In the genomic region with DNA sequence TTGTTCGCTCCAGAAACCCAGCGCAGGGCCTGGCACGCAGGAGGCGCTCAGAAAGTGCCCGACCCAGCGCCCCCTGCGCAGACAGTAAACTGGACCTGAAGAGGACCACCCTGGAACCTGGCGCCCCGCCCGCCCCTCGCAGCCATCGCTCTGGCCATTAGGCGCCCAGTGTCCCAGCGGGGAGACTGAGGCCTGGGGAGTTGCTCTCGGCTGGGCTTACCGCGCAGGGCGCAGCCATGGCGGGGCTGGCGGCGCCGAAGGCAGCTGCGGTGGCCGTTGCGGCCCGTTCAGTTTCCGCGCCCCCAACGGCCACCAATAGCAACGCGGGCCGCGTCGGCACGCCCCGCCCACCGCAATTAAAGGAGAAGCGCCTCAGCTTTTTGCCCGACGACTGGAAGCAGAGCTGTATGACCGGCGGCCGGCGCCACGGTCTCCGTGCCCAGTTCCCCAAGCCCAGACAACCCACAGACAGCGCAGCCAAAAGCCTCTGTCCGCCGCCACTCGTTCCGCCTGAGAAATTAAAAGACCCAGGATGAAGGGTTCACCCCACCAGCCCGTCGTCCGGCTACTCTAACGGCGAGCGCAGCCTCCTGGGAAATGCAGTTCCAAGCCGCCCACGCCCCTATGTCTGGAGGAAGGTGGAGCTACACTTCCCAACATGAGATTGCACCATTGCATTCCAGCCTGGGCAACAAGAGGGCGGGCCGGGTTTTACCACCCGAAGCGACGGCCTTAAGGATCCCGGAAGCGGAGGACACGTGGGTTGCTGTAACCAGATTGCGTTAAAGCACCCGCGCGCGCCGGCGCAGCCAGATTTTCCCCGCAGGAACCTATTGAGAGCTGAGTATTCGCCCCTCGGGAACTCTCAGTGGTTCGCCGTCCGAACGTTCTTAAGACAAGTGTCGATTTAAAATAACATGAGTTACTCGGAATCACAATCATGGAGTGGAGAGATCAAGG, we compare ENCODE assay signal across 8 cellular contexts. TPM values are rescaled to one million over a fixed set of nuclear protein-coding genes. Genes with fewer than 3 reads are reported as not detected.
DNase-seq lines count a peak whose midpoint lies in the region; ATAC-seq and TF ChIP-seq lines count a peak whose summit lies in the region.

A gene (minus strand): TSS at position 289 of the 960 bp plus-strand sequence. CDS start 51 bp downstream, at position 238.

- H3K27me3 Mint-ChIP-seq in CD14-positive monocyte (ENCODE audit: low read depth in 3 of 3), result peaks cover 0 to 1% (median 0%) of the 10 kb centered on the region in 3 donors
- no peaks in the 10 kb centered on the region for H3K27me3 Mint-ChIP-seq in dendritic cell treated with granulocyte-macrophage colony-stimulating factor and Interleukin-4, amounts not matched to agents 40 ng/mL and 50 ng/mL, for 4 days

- intact Hi-C loops in CD14-positive monocyte (cut with micrococcal nuclease), result loop anchor here (2.0 to 5.0 kb wide), 3 partner anchors 43 to 98 kb away; a partner anchor contains a TSS
- intact Hi-C loops in dendritic cell treated with granulocyte-macrophage colony-stimulating factor and Interleukin-4, amounts not matched to agents 40 ng/mL and 50 ng/mL, for 4 days (cut with micrococcal nuclease), result loop anchor here (2.0 kb wide), 1 partner anchor 48 kb away; no protein-coding TSS in a partner anchor
- intact Hi-C loops in left lung (cut with DNase I), result no loop called here

- H3K4me3 Mint-ChIP-seq in CD14-positive monocyte, result peak within 1 kb of the TSS; percentile 91 to 99
- peak within 1 kb of the TSS; percentile 93 for H3K4me3 Mint-ChIP-seq in dendritic cell treated with granulocyte-macrophage colony-stimulating factor and Interleukin-4, amounts not matched to agents 40 ng/mL and 50 ng/mL, for 4 days

- peak; percentile 95 for DNase-seq in CD14-positive monocyte (ENCODE audit: low spot score)
- peak; percentile 71 for DNase-seq in NCI-H748 treated with DMSO at 0.1 percent for 48 hours (lab: John Stamatoyannopoulos, UW)
- DNase-seq in activated CD4-positive, alpha-beta T cell treated with anti-CD3 and anti-CD28 coated beads, Interleukin-2, amount 50 U/mL, for 4 hours, result peak; percentile 79 to 84
- peak; percentile 96 to 98 for DNase-seq in left lung
- DNase-seq in stimulated activated CD4-positive, alpha-beta T cell treated with anti-CD3 and anti-CD28 coated beads, Interleukin-2, amount 100 ng/mL, for 4 hours (ENCODE audit: low read depth), result peak; percentile 75

- peak within 1 kb of the TSS; percentile 65 to 87 for H3K4me3 ChIP-seq in left lung

- peak; percentile 15 for TF ChIP-seq CTCF in CD14-positive monocyte (IDR thresholded peaks at IDR 0.05)
- TF ChIP-seq CTCF in left lung (IDR thresholded peaks at IDR 0.05), result peak in 1 of 2 donors; percentile 18

- H3K27ac Mint-ChIP-seq in CD14-positive monocyte, result peak within 1 kb of the TSS; percentile 97 to 100 (median 98)
- peak within 1 kb of the TSS; percentile 94 for H3K27ac Mint-ChIP-seq in dendritic cell treated with granulocyte-macrophage colony-stimulating factor and Interleukin-4, amounts not matched to agents 40 ng/mL and 50 ng/mL, for 4 days

- H3K9me3 Mint-ChIP-seq in CD14-positive monocyte, result no peaks in the 10 kb centered on the region
- no peaks in the 10 kb centered on the region for H3K9me3 Mint-ChIP-seq in dendritic cell treated with granulocyte-macrophage colony-stimulating factor and Interleukin-4, amounts not matched to agents 40 ng/mL and 50 ng/mL, for 4 days

- peaks cover 0 to 4% of the 10 kb centered on the region in 2 donors for H3K36me3 ChIP-seq in left lung

- peaks cover 3 to 9% of the 10 kb centered on the region in 2 donors for H3K36me3 Mint-ChIP-seq in CD14-positive monocyte
- peaks cover 14% of the 10 kb centered on the region for H3K36me3 Mint-ChIP-seq in dendritic cell treated with granulocyte-macrophage colony-stimulating factor and Interleukin-4, amounts not matched to agents 40 ng/mL and 50 ng/mL, for 4 days (ENCODE audit: low read depth)

- peak within 1 kb of the TSS; percentile 84 to 95 for H3K27ac ChIP-seq in left lung

- peaks cover 17% of the 10 kb centered on the region for H3K4me1 Mint-ChIP-seq in CD14-positive monocyte
- H3K4me1 Mint-ChIP-seq in dendritic cell treated with granulocyte-macrophage colony-stimulating factor and Interleukin-4, amounts not matched to agents 40 ng/mL and 50 ng/mL, for 4 days (ENCODE audit: low read depth), result peaks cover 15% of the 10 kb centered on the region

- no peaks in the 10 kb centered on the region for H3K27me3 ChIP-seq in left lung

- H3K9me3 ChIP-seq in left lung, result no peaks in the 10 kb centered on the region

- peaks cover 6 to 16% of the 10 kb centered on the region in 2 donors for H3K4me1 ChIP-seq in left lung

- peak; percentile 88 for ATAC-seq in GM19397 (IDR thresholded peaks at IDR 0.05; ENCODE audit: unreplicated experiment)
- peak; percentile 59 for ATAC-seq in HG03565 (IDR thresholded peaks at IDR 0.05; ENCODE audit: unreplicated experiment)
- ATAC-seq in left lung, result peak; percentile 98

RNA-seq across cellular contexts. Expression of the gene that starts here (rescaled TPM):
- polyA plus RNA-seq in CD14-positive monocyte, result 1 to 10 TPM; 1.2 to 2.0 TPM
- total RNA-seq in left lung, result 1 to 10 TPM; 5.3 to 7.6 TPM

Comparison
In these comparisons a context has a peak if more than half of its experiments do, and no peak if none do; other contexts are left out.
1. Peak in every context shown above with its lines: DNase-seq, ATAC-seq, H3K4me3 ChIP-seq and H3K27ac ChIP-seq.
2. intact Hi-C loops: an anchor here in CD14-positive monocyte (2.0 to 5.0 kb wide) and dendritic cell treated with granulocyte-macrophage colony-stimulating factor and Interleukin-4, amounts not matched to agents 40 ng/mL and 50 ng/mL, for 4 days (2.0 kb wide); none called in left lung.